In the genomic region with DNA sequence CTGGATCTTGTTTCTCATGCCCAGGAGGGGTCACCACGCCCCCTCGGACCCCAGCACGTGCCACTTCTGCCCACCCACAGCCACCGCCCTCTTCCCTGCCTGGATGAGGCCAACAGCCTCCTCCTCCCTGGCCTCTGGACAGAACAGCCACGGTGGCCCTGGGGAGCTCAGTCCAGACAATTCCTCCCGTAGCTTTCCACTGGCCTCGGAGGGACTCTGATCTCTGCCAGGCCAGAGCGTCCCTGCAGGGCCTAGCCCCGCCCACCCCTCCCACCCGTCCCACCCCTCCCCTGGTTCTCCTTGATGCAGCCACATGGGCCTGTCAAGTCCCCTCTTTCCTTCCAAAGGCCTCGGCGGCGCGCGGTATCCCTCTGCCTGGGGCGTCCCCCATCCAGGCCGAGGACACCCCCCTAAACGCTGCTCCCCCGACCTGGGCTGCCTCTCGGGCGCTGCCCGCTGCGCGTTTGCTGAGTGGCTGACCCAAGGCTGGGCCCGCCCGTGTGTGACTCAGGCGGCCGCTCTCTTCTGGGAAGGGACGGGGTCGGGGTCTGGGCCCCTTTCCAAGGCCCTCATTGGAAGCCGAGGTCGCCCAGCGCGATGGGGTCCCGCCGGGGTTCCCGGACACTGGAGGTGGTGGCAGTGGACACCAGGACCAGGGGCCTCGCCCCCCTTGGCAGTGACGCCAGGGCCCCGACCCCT, we compare ENCODE assay signal across 8 cellular contexts.
DNase-seq lines count a peak whose midpoint lies in the region; ATAC-seq lines count a peak whose summit lies in the region.

No MANE protein-coding gene starts in this region.

- peak overlapping the region; percentile 74 for H3K4me3 Mint-ChIP-seq in activated naive CD8-positive, alpha-beta T cell treated with anti-CD3 and anti-CD28 coated beads, Interleukin-2, amount 50 U/mL, for 24 hours

- H3K4me3 ChIP-seq in neuron (ENCODE audit: low read length), result peak overlapping the region; percentile 65

- ATAC-seq in GM21723 (IDR thresholded peaks at IDR 0.05; ENCODE audit: unreplicated experiment) (peak; percentile 22), GM18870 (IDR thresholded peaks at IDR 0.05; ENCODE audit: unreplicated experiment) (no peak)
- peak; percentile 22 for ATAC-seq in activated naive CD8-positive, alpha-beta T cell treated with anti-CD3 and anti-CD28 coated beads, Interleukin-2, amount 50 U/mL, for 24 hours

- H3K27me3 Mint-ChIP-seq in activated naive CD8-positive, alpha-beta T cell treated with anti-CD3 and anti-CD28 coated beads, Interleukin-2, amount 50 U/mL, for 24 hours, result no peaks in the 10 kb centered on the region

- no peaks in the 10 kb centered on the region for H3K9me3 ChIP-seq in neuron (ENCODE audit: low read length)

- H2AFZ ChIP-seq in neuron (ENCODE audit: low read depth, low read length), result peak overlapping the region; percentile 31

- peaks cover 11% of the 10 kb centered on the region for H3K36me3 Mint-ChIP-seq in activated naive CD8-positive, alpha-beta T cell treated with anti-CD3 and anti-CD28 coated beads, Interleukin-2, amount 50 U/mL, for 24 hours (ENCODE audit: low read depth)

- H3K27ac Mint-ChIP-seq in activated naive CD8-positive, alpha-beta T cell treated with anti-CD3 and anti-CD28 coated beads, Interleukin-2, amount 50 U/mL, for 24 hours, result no peak overlapping the region

- no peaks in the 10 kb centered on the region for H3K9me3 Mint-ChIP-seq in activated naive CD8-positive, alpha-beta T cell treated with anti-CD3 and anti-CD28 coated beads, Interleukin-2, amount 50 U/mL, for 24 hours

- peaks cover 14% of the 10 kb centered on the region for H3K36me3 ChIP-seq in neuron (ENCODE audit: insufficient read depth, low read length)

- DNase-seq in EH (ENCODE audit: low read depth) (peak; percentile 73), NCI-H1105 treated with DMSO at 0.1 percent for 48 hours (lab: John Stamatoyannopoulos, UW) (peak; percentile 22), glomerular visceral epithelial cell (ENCODE audit: extremely low spot score) (peak; percentile 49), NCI-H510A treated with DMSO at 0.1 percent for 48 hours (lab: John Stamatoyannopoulos, UW) (no peak)
- DNase-seq in activated naive CD8-positive, alpha-beta T cell treated with anti-CD3 and anti-CD28 coated beads, Interleukin-2, amount 50 U/mL, for 24 hours, result peak; percentile 25

- H3K27me3 ChIP-seq in neuron (ENCODE audit: insufficient read depth, low read length), result no peaks in the 10 kb centered on the region

- H3K4me1 Mint-ChIP-seq in activated naive CD8-positive, alpha-beta T cell treated with anti-CD3 and anti-CD28 coated beads, Interleukin-2, amount 50 U/mL, for 24 hours, result peaks cover 19% of the 10 kb centered on the region

- peaks cover 15% of the 10 kb centered on the region for H3K4me1 ChIP-seq in neuron (ENCODE audit: insufficient read depth, low read length)
